8 cellular contexts compared by ENCODE assay signal in the genomic region with DNA sequence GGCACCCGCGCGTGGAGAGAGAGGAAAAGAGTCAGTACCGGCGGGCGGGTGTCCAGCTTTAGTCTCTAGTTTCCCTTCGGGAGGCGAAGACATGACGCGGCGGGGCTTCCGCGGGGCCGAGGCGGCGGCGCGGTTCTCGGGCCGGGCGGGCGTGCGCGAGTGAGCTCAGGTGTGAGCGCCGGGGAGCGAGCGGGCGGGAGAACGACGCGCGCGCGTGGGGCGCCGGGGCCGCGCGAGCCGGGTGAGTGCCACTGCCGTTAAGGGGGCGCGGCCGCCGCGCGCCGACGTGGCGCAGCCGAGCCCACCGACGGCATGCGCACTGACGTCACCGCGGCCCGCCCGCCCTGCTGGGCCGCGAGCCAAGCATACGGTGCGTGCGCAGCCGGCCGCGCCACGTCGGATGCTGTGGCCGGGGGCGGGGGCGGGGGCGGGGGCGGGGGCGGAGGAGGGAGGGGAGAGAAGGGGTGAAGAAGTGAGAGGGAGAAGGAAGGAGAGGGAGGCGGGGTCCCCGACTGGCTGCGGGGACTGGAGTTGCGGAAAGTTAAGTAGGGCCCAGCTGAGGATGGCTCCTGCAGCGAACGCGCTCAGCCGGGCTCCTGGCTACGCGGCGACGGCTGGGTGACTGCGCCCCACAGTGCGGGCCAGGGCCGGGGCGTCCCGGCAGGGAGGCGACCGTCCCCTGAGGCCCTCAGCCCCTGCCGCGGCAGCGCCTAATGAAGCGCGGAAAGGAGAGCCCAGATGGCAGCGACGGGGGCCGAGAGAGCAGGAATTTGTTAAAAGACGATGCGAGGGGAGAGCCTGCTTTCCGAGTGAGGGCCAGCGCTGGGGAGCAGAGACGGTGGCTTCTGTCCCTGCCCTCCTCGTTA. TPM values are rescaled to one million over a fixed set of nuclear protein-coding genes. Genes with fewer than 3 reads are reported as not detected.
DNase-seq lines count a peak whose midpoint lies in the region; ATAC-seq and TF ChIP-seq lines count a peak whose summit lies in the region.

A gene with protein sequence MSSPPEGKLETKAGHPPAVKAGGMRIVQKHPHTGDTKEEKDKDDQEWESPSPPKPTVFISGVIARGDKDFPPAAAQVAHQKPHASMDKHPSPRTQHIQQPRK (minus strand): TSS at position 259 of the 866 bp plus-strand sequence. CDS start 166 bp downstream, at position 93.

- no peaks in the 10 kb centered on the region for H3K9me3 ChIP-seq in NT2/D1 (ENCODE audit: insufficient read depth, low read length)

- H3K27ac Mint-ChIP-seq in endothelial cell (ENCODE audit: unreplicated experiment) (peak within 1 kb of the TSS; percentile 94), mesothelial cell of epicardium (peak within 1 kb of the TSS; percentile 98)

- H3K36me3 Mint-ChIP-seq in endothelial cell (ENCODE audit: low read depth, unreplicated experiment), result peaks cover 10% of the 10 kb centered on the region
- no peaks in the 10 kb centered on the region for H3K36me3 Mint-ChIP-seq in mesothelial cell of epicardium

- H3K9ac ChIP-seq in NT2/D1 (ENCODE audit: insufficient read length, low read depth), result peak within 1 kb of the TSS; percentile 80

- H3K9me3 Mint-ChIP-seq in endothelial cell (ENCODE audit: unreplicated experiment) (no peaks in the 10 kb centered on the region), mesothelial cell of epicardium (no peaks in the 10 kb centered on the region)

- peak; percentile 78 for ATAC-seq in GM21360 (IDR thresholded peaks at IDR 0.05; ENCODE audit: unreplicated experiment)

- H3K4me1 ChIP-seq in NT2/D1 (ENCODE audit: insufficient read depth, insufficient read length), result no peaks in the 10 kb centered on the region

- H3K4me1 Mint-ChIP-seq in endothelial cell (ENCODE audit: unreplicated experiment), result peaks cover 61% of the 10 kb centered on the region
- peaks cover 54% of the 10 kb centered on the region for H3K4me1 Mint-ChIP-seq in mesothelial cell of epicardium

- TF ChIP-seq CTCF in endothelial cell (IDR thresholded peaks at IDR 0.05; ENCODE audit: unreplicated experiment) (no peak), mesothelial cell of epicardium (IDR thresholded peaks at IDR 0.05; ENCODE audit: unreplicated experiment) (no peak)

- peaks cover 8% of the 10 kb centered on the region for H3K36me3 ChIP-seq in NT2/D1 (ENCODE audit: insufficient read depth, insufficient read length, low read length)

- H3K4me3 Mint-ChIP-seq in endothelial cell (ENCODE audit: unreplicated experiment), result peak within 1 kb of the TSS; percentile 92
- peak within 1 kb of the TSS; percentile 88 for H3K4me3 Mint-ChIP-seq in mesothelial cell of epicardium

- peak within 1 kb of the TSS; percentile 67 for H3K4me3 ChIP-seq in NT2/D1 (ENCODE audit: insufficient read length, low read depth)

- DNase-seq in COR-L47 (lab: John Stamatoyannopoulos, UW) (peak; percentile 86), HT-29 (ENCODE audit: low spot score) (peak; percentile 93), NT2/D1 (ENCODE audit: low read depth, low spot score) (peak; percentile 73), endothelial cell (ENCODE audit: low spot score) (peak; percentile 91), mesothelial cell of epicardium (ENCODE audit: low spot score in 2 of 2, unreplicated experiment in 2 of 2) (peak; percentile 81 to 93)
- DNase-seq in activated CD8-positive, alpha-beta memory T cell treated with anti-CD3 and anti-CD28 coated beads, Interleukin-2, amount 50 U/mL, for 4 hours, result peak; percentile 91
- peak; percentile 83 for DNase-seq in stimulated activated CD8-positive, alpha-beta memory T cell treated with anti-CD3 and anti-CD28 coated beads, Interleukin-15, amount 100 ng/mL, for 48 hours (ENCODE audit: low read depth in 2 of 2)

- H3K27me3 ChIP-seq in NT2/D1 (ENCODE audit: insufficient read depth, insufficient read length), result peaks cover 6% of the 10 kb centered on the region

- H3K27me3 Mint-ChIP-seq in endothelial cell (ENCODE audit: unreplicated experiment) (peaks cover 19% of the 10 kb centered on the region), mesothelial cell of epicardium (ENCODE audit: low read depth) (no peaks in the 10 kb centered on the region)

RNA-seq across cellular contexts. Expression of the gene that starts here (rescaled TPM):
- 45.9 and 54.2 TPM in 2 replicates for total RNA-seq in HT-29 (2014; rRNA removed; shearing (Covaris generic))
- total RNA-seq in endothelial cell (ENCODE audit: unreplicated experiment) (231 TPM), mesothelial cell of epicardium (76.0 to 79.8 TPM (median 77.8 TPM) in 3 replicates)

Comparison
In these comparisons a context has a peak if more than half of its experiments do, and no peak if none do; other contexts are left out.
1. Peak in every context shown above with its lines: DNase-seq, ATAC-seq and H3K4me3 ChIP-seq.